Comparison of ENCODE assay signal across 8 cellular contexts in genomic region chr11:65615950-65616574, GRCh38. TPM values are rescaled to one million over a fixed set of nuclear protein-coding genes. Genes with fewer than 3 reads are reported as not detected.
A peak's percentile ranks its signal among the peaks of the same experiment; 100 is the strongest.
DNase-seq lines count a peak whose midpoint lies in the region; ATAC-seq, FAIRE-seq and TF ChIP-seq lines count a peak whose summit lies in the region.

No MANE protein-coding gene starts in this region.

- 0% methylated on average over 11 of the region's 50 CpGs for WGBS in A549 (ENCODE audit: missing lambda C conversion rate)
- 0 to 1% (median 1%) methylated on average over 20 to 50 of the region's 50 CpGs for WGBS in ovary, 3 donors

- no peak for TF ChIP-seq RAD21 in A549 (conservative IDR thresholded peaks at IDR 0.05 in 1 of 2, IDR thresholded peaks at IDR 0.05 in 1 of 2)

- intact Hi-C loops in ovary (cut with DNase I) = no loop called here

- H3K4me3 ChIP-seq in A549 = peak overlapping the region; percentile 87
- peak overlapping the region; percentile 74 for H3K4me3 ChIP-seq in fibroblast of the aortic adventitia (ENCODE audit: low read depth, low read length)
- peak overlapping the region; percentile 86 for H3K4me3 ChIP-seq in ovary

- DNase-seq in A549 (ENCODE audit: low read depth in 1 of 2, low spot score in 1 of 2) (peak; percentile 46 to 47), GM12892 (ENCODE audit: insufficient read length) (peak; percentile 79), fibroblast of the aortic adventitia (ENCODE audit: low read depth) (no peak), ovary (no peak), mesenteric fat pad (ENCODE audit: low spot score) (no peak)
- DNase-seq in activated CD4-positive, alpha-beta T cell treated with anti-CD3 and anti-CD28 coated beads, Interleukin-2, amount 50 U/mL, for 48 hours = peak; percentile 54 to 62

- ATAC-seq in A549 = peak in 1 of 2 experiments; percentile 2; a peak in 1 of 6 replicates
- peak; percentile 3 for ATAC-seq in HG03196 (IDR thresholded peaks at IDR 0.05; ENCODE audit: unreplicated experiment)
- ATAC-seq in HG03521 (IDR thresholded peaks at IDR 0.05; ENCODE audit: unreplicated experiment) = no peak

- H3K4me1 ChIP-seq in A549 (peaks cover 33% of the 10 kb centered on the region), ovary (ENCODE audit: insufficient read depth) (peaks cover 17% of the 10 kb centered on the region)

- POLR2A ChIA-PET in A549 (lab: Yijun Ruan, JAX) = interaction anchor here (0.7 to 1.4 kb wide), 15 partner anchors 13 to 386 kb away, joined by 3 to 9 read pairs (median 4); partner anchors contain the start of genes BANF1, EIF1AD, FAM89B and FIBP

- no peaks in the 10 kb centered on the region for H3K9me3 ChIP-seq in A549
- no peaks in the 10 kb centered on the region for H3K9me3 ChIP-seq in ovary

- no peak for TF ChIP-seq CTCF in A549 (IDR thresholded peaks at IDR 0.05)
- no peak for TF ChIP-seq CTCF in fibroblast of the aortic adventitia (IDR thresholded peaks at IDR 0.05; ENCODE audit: insufficient read depth, low read length)
- TF ChIP-seq CTCF in ovary (IDR thresholded peaks at IDR 0.05) = no peak

- TF ChIP-seq EP300 in A549 (IDR thresholded peaks at IDR 0.05) = no peak
- no peak for TF ChIP-seq EP300 in ovary (IDR thresholded peaks at IDR 0.05)

- H3K27ac ChIP-seq in A549 (peak overlapping the region; percentile 86 to 98), ovary (peak overlapping the region; percentile 9 to 97)

- no peak for FAIRE-seq in A549 (lab: Jason Lieb, UNC)
- FAIRE-seq in GM12892 (lab: Jason Lieb, UNC) = no peak

- no peaks in the 10 kb centered on the region for H3K36me3 ChIP-seq in ovary

- TF ChIP-seq POLR2A in A549 (IDR thresholded peaks at IDR 0.05; ENCODE audit: low read length) (no peak), GM12892 (IDR thresholded peaks at IDR 0.05; ENCODE audit: low read depth, low read length) (no peak), ovary (IDR thresholded peaks at IDR 0.05) (no peak)

- no peaks in the 10 kb centered on the region for H3K27me3 ChIP-seq in ovary

- peak overlapping the region; percentile 98 for H3K4me2 ChIP-seq in A549

- CTCF ChIA-PET in A549 (lab: Yijun Ruan, JAX) = interaction anchor here (0.9 to 20.1 kb wide), 8 partner anchors 10 to 406 kb away, joined by 3 to 249 read pairs (median 6); partner anchors contain the start of genes FAM89B and KCNK7

TF ChIP-seq in A549, 52 proteins besides CTCF, POLR2A, EP300 and RAD21:
- no peak for TF ChIP-seq PBX3 (IDR thresholded peaks at IDR 0.05)
- TF ChIP-seq ATOH8 (CRISPR knock-in tag; IDR thresholded peaks at IDR 0.05; ENCODE audit: low read depth) = no peak
- no peak for TF ChIP-seq ZFP36 (IDR thresholded peaks at IDR 0.05; ENCODE audit: borderline replicate concordance, partially characterized antibody)
- TF ChIP-seq CHD2 (IDR thresholded peaks at IDR 0.05; ENCODE audit: low read length, partially characterized antibody) = no peak
- TF ChIP-seq JUN (IDR thresholded peaks at IDR 0.05) = peak in 1 of 2 experiments; percentile 16; a peak in 2 of 5 replicates

RNA-seq across cellular contexts. Expression of gene PCNX3, which starts 0.5 kb away (rescaled TPM):
- polyA plus RNA-seq in A549 (2011; rRNA removed) (14.2 and 17.2 TPM in 2 replicates), A549 (2017; fragmentation: RNase III; extraction: RNeasy Plus Mini Kit Qiagen cat#74134 plus additional on column Dnase treatment) (26.6 to 30.8 TPM (median 29.7 TPM) in 3 replicates), ovary (10 to 100 TPM in 1 of 2 donors, 1 to 10 TPM in 1; 3.3 to 14.8 TPM)
- polyA plus RNA-seq in A549 (2012; cell fraction: cytosol; rRNA removed) = 37.5 and 49.6 TPM in 2 replicates
- 142 and 197 TPM in 2 replicates for polyA plus RNA-seq in A549 (2012; cell fraction: nucleus; rRNA removed)
- 22.9 and 35.0 TPM in 2 replicates for polyA minus RNA-seq in A549 (2011; rRNA and poly(A)+ RNA removed)
- 7.8 TPM for polyA plus RNA-seq in GM12892 (2012; ENCODE audit: missing spikeins)
- total RNA-seq in fibroblast of the aortic adventitia (ENCODE audit: low replicate concordance) (21.8 and 31.5 TPM in 2 replicates), ovary (10 to 100 TPM; 10.6 to 42.1 (median 28.2) TPM), mesenteric fat pad (30.6 TPM)

RNA-seq across cellular contexts. Expression of gene MAP3K11, which starts 2.0 kb away (rescaled TPM):
- 16.7 and 18.1 TPM in 2 replicates for polyA plus RNA-seq in A549 (2011; rRNA removed)
- 30.6 and 42.9 TPM in 2 replicates for polyA plus RNA-seq in A549 (2012; cell fraction: cytosol; rRNA removed)
- polyA plus RNA-seq in A549 (2012; cell fraction: nucleus; rRNA removed) = 47.1 and 61.0 TPM in 2 replicates
- 30.9 to 34.9 TPM (median 34.5 TPM) in 3 replicates for polyA plus RNA-seq in A549 (2017; fragmentation: RNase III; extraction: RNeasy Plus Mini Kit Qiagen cat#74134 plus additional on column Dnase treatment)
- polyA minus RNA-seq in A549 (2011; rRNA and poly(A)+ RNA removed) = 35.2 and 53.1 TPM in 2 replicates
- 15.2 TPM for polyA plus RNA-seq in GM12892 (2012; ENCODE audit: missing spikeins)
- total RNA-seq in fibroblast of the aortic adventitia (ENCODE audit: low replicate concordance) = 22.4 and 30.4 TPM in 2 replicates
- 10 to 100 TPM; 23.2 to 51.9 (median 46.0) TPM for total RNA-seq in ovary
- polyA plus RNA-seq in ovary = 10 to 100 TPM in 1 of 2 donors, 1 to 10 TPM in 1; 6.7 to 27.9 TPM
- total RNA-seq in mesenteric fat pad = 67.6 TPM

RNA-seq across cellular contexts. Expression of gene KCNK7, which starts 20.5 kb away (rescaled TPM):
- polyA plus RNA-seq in A549 (2011; rRNA removed) (0.11 and 0.13 TPM in 2 replicates), A549 (2017; fragmentation: RNase III; extraction: RNeasy Plus Mini Kit Qiagen cat#74134 plus additional on column Dnase treatment) (0.49 to 0.50 TPM (median 0.50 TPM) in 3 replicates), ovary (1 to 10 TPM in 1 of 2 donors, not detected in 1; 1.5 TPM)
- polyA plus RNA-seq in A549 (2012; cell fraction: cytosol; rRNA removed) = 0.61 and 0.74 TPM in 2 replicates
- 2.0 and 2.8 TPM in 2 replicates for polyA plus RNA-seq in A549 (2012; cell fraction: nucleus; rRNA removed)
- 0.17 TPM in 1 of 2 replicates, not detected in the other for polyA minus RNA-seq in A549 (2011; rRNA and poly(A)+ RNA removed)
- polyA plus RNA-seq in GM12892 (2012; ENCODE audit: missing spikeins) = not detected
- total RNA-seq in fibroblast of the aortic adventitia (ENCODE audit: low replicate concordance) (0.09 and 0.65 TPM in 2 replicates), ovary (1 to 10 TPM in 3 of 7 donors, under 1 TPM in 4; 0.65 to 4.0 (median 0.95) TPM), mesenteric fat pad (1.5 TPM)

RNA-seq across cellular contexts. Expression of gene SIPA1, which starts 21.8 kb away (rescaled TPM):
- polyA plus RNA-seq in A549 (2011; rRNA removed) (9.9 and 10.4 TPM in 2 replicates), A549 (2017; fragmentation: RNase III; extraction: RNeasy Plus Mini Kit Qiagen cat#74134 plus additional on column Dnase treatment) (16.9 to 21.3 TPM (median 17.4 TPM) in 3 replicates), ovary (10 to 100 TPM; 10.0 to 26.7 TPM)
- 20.3 and 32.5 TPM in 2 replicates for polyA plus RNA-seq in A549 (2012; cell fraction: cytosol; rRNA removed)
- polyA plus RNA-seq in A549 (2012; cell fraction: nucleus; rRNA removed) = 27.9 and 48.3 TPM in 2 replicates
- polyA minus RNA-seq in A549 (2011; rRNA and poly(A)+ RNA removed) = 9.6 and 15.2 TPM in 2 replicates
- polyA plus RNA-seq in GM12892 (2012; ENCODE audit: missing spikeins) = 26.0 TPM
- total RNA-seq in fibroblast of the aortic adventitia (ENCODE audit: low replicate concordance) (7.5 and 21.7 TPM in 2 replicates), ovary (10 to 100 TPM; 15.0 to 48.2 (median 42.6) TPM), mesenteric fat pad (54.5 TPM)

RNA-seq across cellular contexts. Expression of gene EHBP1L1, which starts 40.2 kb away (rescaled TPM):
- polyA plus RNA-seq in A549 (2011; rRNA removed) (11.6 and 13.8 TPM in 2 replicates), A549 (2017; fragmentation: RNase III; extraction: RNeasy Plus Mini Kit Qiagen cat#74134 plus additional on column Dnase treatment) (39.8 to 46.0 TPM (median 43.8 TPM) in 3 replicates), ovary (10 to 100 TPM; 24.5 to 42.4 TPM)
- 44.5 and 66.2 TPM in 2 replicates for polyA plus RNA-seq in A549 (2012; cell fraction: cytosol; rRNA removed)
- polyA plus RNA-seq in A549 (2012; cell fraction: nucleus; rRNA removed) = 112 and 167 TPM in 2 replicates
- polyA minus RNA-seq in A549 (2011; rRNA and poly(A)+ RNA removed) = 12.3 and 18.7 TPM in 2 replicates
- polyA plus RNA-seq in GM12892 (2012; ENCODE audit: missing spikeins) = 36.8 TPM
- total RNA-seq in fibroblast of the aortic adventitia (ENCODE audit: low replicate concordance) (52.2 and 58.5 TPM in 2 replicates), ovary (10 to 100 TPM; 21.7 to 63.0 (median 40.3) TPM), mesenteric fat pad (78.6 TPM)

Comparison
In these comparisons a context has a peak if more than half of its experiments do, and no peak if none do; other contexts are left out.
1. DNase-seq: peak in A549 (2 of 2), GM12892 (single experiment) and activated CD4-positive, alpha-beta T cell treated with anti-CD3 and anti-CD28 coated beads, Interleukin-2, amount 50 U/mL, for 48 hours (2 of 2); none in fibroblast of the aortic adventitia (single experiment), ovary (0 of 5) and mesenteric fat pad (single experiment).
2. Peak in every context shown above with its lines, with median percentiles within 50 percentile points of each other: H3K4me3 ChIP-seq.